Comparison of ENCODE assay signal across 8 cellular contexts in the genomic region with DNA sequence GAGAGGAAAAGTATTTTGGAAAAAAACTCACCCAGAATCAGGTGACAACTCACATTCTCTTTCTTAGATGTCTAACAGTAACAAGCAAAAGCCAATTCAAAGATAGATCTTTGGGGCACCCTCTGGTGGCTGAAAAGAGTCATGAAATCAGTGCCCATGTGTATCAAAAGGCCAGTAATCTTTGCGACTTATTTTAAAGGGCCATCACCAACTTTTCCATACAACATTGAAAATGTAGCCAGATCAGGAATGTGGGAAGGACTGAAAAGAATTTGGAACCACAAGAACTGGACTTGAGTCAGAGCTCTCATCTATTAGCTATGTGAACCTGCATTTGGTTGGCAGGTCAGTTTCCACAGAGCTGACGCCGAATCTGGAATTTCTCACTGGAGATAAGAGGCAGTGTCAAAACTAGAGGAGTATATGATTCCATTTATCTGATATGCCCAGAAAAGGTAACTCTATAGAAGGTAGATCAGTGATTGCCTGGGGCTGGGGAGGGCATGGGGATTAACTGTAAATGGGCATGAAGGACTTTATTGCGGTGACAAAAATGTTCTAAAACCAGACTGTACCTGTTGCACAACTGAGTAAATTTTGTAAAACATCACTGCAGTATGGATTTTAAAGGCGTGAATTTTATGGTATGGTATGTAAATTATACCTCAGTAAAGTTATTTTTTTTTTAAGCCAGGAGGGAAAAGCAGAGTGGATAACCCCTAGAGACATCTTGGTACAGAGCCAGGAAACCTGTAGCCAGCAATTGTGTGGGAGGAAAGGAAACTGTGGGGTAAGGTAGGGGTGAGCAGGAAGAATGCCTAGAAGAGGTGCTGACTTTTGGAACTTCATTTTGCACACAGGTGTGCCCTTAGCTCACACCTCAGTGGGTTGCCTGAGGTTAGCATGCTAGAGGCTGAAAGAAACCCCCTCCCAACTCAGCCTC.
DNase-seq lines count a peak whose midpoint lies in the region; ATAC-seq and TF ChIP-seq lines count a peak whose summit lies in the region.

No MANE protein-coding gene starts in this region.

- H3K4me1 ChIP-seq in heart right ventricle: peaks cover 0 to 26% (median 13%) of the 10 kb centered on the region in 9 donors
- H3K4me1 ChIP-seq in sigmoid colon: peaks cover 0 to 10% (median 6%) of the 10 kb centered on the region in 4 donors

- 33 to 39% methylated on average over 5 of the region's 5 CpGs for WGBS in heart right ventricle, 2 donors
- WGBS in sigmoid colon, 2 donors: 54 to 61% methylated on average over 5 of the region's 5 CpGs

- H3K4me3 ChIP-seq in NB4 (ENCODE audit: low read depth, low read length) (no peak overlapping the region), heart right ventricle (peak overlapping the region in 4 of 10 donors; percentile 20 to 29 (median 28)), sigmoid colon (no peak overlapping the region)

- H3K4me1 Mint-ChIP-seq in activated naive CD8-positive, alpha-beta T cell treated with anti-CD3 and anti-CD28 coated beads, Interleukin-2, amount 50 U/mL, for 24 hours: peaks cover 21% of the 10 kb centered on the region

- H3K4me3 Mint-ChIP-seq in activated naive CD8-positive, alpha-beta T cell treated with anti-CD3 and anti-CD28 coated beads, Interleukin-2, amount 50 U/mL, for 24 hours: no peak overlapping the region

- no peaks in the 10 kb centered on the region for H3K9me3 ChIP-seq in heart right ventricle
- no peaks in the 10 kb centered on the region for H3K9me3 ChIP-seq in sigmoid colon

- TF ChIP-seq EP300 in sigmoid colon (IDR thresholded peaks at IDR 0.05): no peak

- H3K27me3 Mint-ChIP-seq in activated naive CD8-positive, alpha-beta T cell treated with anti-CD3 and anti-CD28 coated beads, Interleukin-2, amount 50 U/mL, for 24 hours: no peaks in the 10 kb centered on the region

- peak; percentile 98 for ATAC-seq in SK-N-SH treated with all-trans-retinoic acid at 6 μM for 48 hours
- peak; percentile 82 for ATAC-seq in activated naive CD8-positive, alpha-beta T cell treated with anti-CD3 and anti-CD28 coated beads, Interleukin-2, amount 50 U/mL, for 24 hours
- ATAC-seq in heart right ventricle: peak in 7 of 8 donors; percentile 59 to 92 (median 73)
- ATAC-seq in GM18873 (IDR thresholded peaks at IDR 0.05; ENCODE audit: low FRiP score, unreplicated experiment): no peak

- H3K27me3 ChIP-seq in heart right ventricle (no peaks in the 10 kb centered on the region), sigmoid colon (no peaks in the 10 kb centered on the region)

- H3K36me3 Mint-ChIP-seq in activated naive CD8-positive, alpha-beta T cell treated with anti-CD3 and anti-CD28 coated beads, Interleukin-2, amount 50 U/mL, for 24 hours (ENCODE audit: low read depth): no peaks in the 10 kb centered on the region

- intact Hi-C loops in heart right ventricle (cut with DNase I) (loop anchor here in 9 of 10 donors (5.0 to 10.0 kb wide), 7 partner anchors 122 to 495 kb away; a partner anchor contains a TSS), sigmoid colon (cut with DNase I) (loop anchor here (10.0 kb wide), 2 partner anchors 122 to 492 kb away; a partner anchor contains a TSS)

- no peaks in the 10 kb centered on the region for H3K9me3 Mint-ChIP-seq in activated naive CD8-positive, alpha-beta T cell treated with anti-CD3 and anti-CD28 coated beads, Interleukin-2, amount 50 U/mL, for 24 hours

- TF ChIP-seq CTCF in NB4 (IDR thresholded peaks at IDR 0.05; ENCODE audit: low read depth, low read length): peak; percentile 75
- peak; percentile 55 to 87 (median 78) for TF ChIP-seq CTCF in heart right ventricle (IDR thresholded peaks at IDR 0.05)
- peak in 3 of 4 experiments; percentile 41 to 65 (median 52) for TF ChIP-seq CTCF in sigmoid colon (IDR thresholded peaks at IDR 0.05)

- peak overlapping the region; percentile 50 for H3K27ac Mint-ChIP-seq in activated naive CD8-positive, alpha-beta T cell treated with anti-CD3 and anti-CD28 coated beads, Interleukin-2, amount 50 U/mL, for 24 hours

- no peaks in the 10 kb centered on the region for H3K36me3 ChIP-seq in heart right ventricle
- H3K36me3 ChIP-seq in sigmoid colon: no peaks in the 10 kb centered on the region

- H3K27ac ChIP-seq in heart right ventricle: no peak overlapping the region
- H3K27ac ChIP-seq in sigmoid colon: no peak overlapping the region

- DNase-seq in GM04504 (ENCODE audit: low read depth) (peak; percentile 48), HCEC 1CT (peak; percentile 70), NB4 (ENCODE audit: low read depth) (peak; percentile 67), heart right ventricle (peak in 1 of 2 donors; percentile 72), sigmoid colon (no peak)
- DNase-seq in activated naive CD8-positive, alpha-beta T cell treated with anti-CD3 and anti-CD28 coated beads, Interleukin-2, amount 50 U/mL, for 24 hours: peak; percentile 64

- TF ChIP-seq POLR2A in NB4 (IDR thresholded peaks at IDR 0.05; ENCODE audit: extremely low read depth, insufficient read length): no peak
- TF ChIP-seq POLR2A in sigmoid colon (IDR thresholded peaks at IDR 0.05): no peak

TF ChIP-seq in SK-N-SH treated with all-trans-retinoic acid at 6 μM for 48 hours, 23 proteins besides CTCF, POLR2A, EP300 and RAD21:
- TF ChIP-seq, protein P1, sequence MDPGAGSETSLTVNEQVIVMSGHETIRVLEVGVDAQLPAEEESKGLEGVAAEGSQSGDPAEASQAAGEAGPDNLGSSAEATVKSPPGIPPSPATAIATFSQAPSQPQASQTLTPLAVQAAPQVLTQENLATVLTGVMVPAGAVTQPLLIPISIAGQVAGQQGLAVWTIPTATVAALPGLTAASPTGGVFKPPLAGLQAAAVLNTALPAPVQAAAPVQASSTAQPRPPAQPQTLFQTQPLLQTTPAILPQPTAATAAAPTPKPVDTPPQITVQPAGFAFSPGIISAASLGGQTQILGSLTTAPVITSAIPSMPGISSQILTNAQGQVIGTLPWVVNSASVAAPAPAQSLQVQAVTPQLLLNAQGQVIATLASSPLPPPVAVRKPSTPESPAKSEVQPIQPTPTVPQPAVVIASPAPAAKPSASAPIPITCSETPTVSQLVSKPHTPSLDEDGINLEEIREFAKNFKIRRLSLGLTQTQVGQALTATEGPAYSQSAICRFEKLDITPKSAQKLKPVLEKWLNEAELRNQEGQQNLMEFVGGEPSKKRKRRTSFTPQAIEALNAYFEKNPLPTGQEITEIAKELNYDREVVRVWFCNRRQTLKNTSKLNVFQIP (CRISPR knock-in tag; IDR thresholded peaks at IDR 0.05; ENCODE audit: borderline replicate concordance, low read depth): no peak
- TF ChIP-seq, protein P2, sequence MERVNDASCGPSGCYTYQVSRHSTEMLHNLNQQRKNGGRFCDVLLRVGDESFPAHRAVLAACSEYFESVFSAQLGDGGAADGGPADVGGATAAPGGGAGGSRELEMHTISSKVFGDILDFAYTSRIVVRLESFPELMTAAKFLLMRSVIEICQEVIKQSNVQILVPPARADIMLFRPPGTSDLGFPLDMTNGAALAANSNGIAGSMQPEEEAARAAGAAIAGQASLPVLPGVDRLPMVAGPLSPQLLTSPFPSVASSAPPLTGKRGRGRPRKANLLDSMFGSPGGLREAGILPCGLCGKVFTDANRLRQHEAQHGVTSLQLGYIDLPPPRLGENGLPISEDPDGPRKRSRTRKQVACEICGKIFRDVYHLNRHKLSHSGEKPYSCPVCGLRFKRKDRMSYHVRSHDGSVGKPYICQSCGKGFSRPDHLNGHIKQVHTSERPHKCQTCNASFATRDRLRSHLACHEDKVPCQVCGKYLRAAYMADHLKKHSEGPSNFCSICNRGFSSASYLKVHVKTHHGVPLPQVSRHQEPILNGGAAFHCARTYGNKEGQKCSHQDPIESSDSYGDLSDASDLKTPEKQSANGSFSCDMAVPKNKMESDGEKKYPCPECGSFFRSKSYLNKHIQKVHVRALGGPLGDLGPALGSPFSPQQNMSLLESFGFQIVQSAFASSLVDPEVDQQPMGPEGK (CRISPR knock-in tag; IDR thresholded peaks at IDR 0.05; ENCODE audit: borderline replicate concordance): no peak
- TF ChIP-seq, protein P3, sequence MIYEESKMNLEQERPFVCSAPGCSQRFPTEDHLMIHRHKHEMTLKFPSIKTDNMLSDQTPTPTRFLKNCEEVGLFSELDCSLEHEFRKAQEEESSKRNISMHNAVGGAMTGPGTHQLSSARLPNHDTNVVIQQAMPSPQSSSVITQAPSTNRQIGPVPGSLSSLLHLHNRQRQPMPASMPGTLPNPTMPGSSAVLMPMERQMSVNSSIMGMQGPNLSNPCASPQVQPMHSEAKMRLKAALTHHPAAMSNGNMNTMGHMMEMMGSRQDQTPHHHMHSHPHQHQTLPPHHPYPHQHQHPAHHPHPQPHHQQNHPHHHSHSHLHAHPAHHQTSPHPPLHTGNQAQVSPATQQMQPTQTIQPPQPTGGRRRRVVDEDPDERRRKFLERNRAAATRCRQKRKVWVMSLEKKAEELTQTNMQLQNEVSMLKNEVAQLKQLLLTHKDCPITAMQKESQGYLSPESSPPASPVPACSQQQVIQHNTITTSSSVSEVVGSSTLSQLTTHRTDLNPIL (CRISPR knock-in tag; IDR thresholded peaks at IDR 0.05; ENCODE audit: low read depth): no peak
- TF ChIP-seq TCF4 (CRISPR knock-in tag; IDR thresholded peaks at IDR 0.05; ENCODE audit: borderline replicate concordance) (no peak), BACH2 (CRISPR knock-in tag; IDR thresholded peaks at IDR 0.05; ENCODE audit: borderline replicate concordance) (no peak), SNAI2 (CRISPR knock-in tag; IDR thresholded peaks at IDR 0.05) (no peak)
- TF ChIP-seq, protein P4, sequence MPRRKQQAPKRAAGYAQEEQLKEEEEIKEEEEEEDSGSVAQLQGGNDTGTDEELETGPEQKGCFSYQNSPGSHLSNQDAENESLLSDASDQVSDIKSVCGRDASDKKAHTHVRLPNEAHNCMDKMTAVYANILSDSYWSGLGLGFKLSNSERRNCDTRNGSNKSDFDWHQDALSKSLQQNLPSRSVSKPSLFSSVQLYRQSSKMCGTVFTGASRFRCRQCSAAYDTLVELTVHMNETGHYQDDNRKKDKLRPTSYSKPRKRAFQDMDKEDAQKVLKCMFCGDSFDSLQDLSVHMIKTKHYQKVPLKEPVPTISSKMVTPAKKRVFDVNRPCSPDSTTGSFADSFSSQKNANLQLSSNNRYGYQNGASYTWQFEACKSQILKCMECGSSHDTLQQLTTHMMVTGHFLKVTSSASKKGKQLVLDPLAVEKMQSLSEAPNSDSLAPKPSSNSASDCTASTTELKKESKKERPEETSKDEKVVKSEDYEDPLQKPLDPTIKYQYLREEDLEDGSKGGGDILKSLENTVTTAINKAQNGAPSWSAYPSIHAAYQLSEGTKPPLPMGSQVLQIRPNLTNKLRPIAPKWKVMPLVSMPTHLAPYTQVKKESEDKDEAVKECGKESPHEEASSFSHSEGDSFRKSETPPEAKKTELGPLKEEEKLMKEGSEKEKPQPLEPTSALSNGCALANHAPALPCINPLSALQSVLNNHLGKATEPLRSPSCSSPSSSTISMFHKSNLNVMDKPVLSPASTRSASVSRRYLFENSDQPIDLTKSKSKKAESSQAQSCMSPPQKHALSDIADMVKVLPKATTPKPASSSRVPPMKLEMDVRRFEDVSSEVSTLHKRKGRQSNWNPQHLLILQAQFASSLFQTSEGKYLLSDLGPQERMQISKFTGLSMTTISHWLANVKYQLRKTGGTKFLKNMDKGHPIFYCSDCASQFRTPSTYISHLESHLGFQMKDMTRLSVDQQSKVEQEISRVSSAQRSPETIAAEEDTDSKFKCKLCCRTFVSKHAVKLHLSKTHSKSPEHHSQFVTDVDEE (CRISPR knock-in tag; IDR thresholded peaks at IDR 0.05): no peak
